11 cellular contexts compared by ENCODE assay signal in genomic region chr3:171383206-171384018, GRCh38.
DNase-seq lines count a peak whose midpoint lies in the region; ATAC-seq and TF ChIP-seq lines count a peak whose summit lies in the region.
"Had no signal": no experiment of that assay in that cellular context is flagged by ENCODE, and none has a peak within 500 bp of the region (broad histone marks: within the 10 kb centered on the region; RNA-seq: fewer than 3 reads in every experiment).

No MANE protein-coding gene starts in this region.

- in situ Hi-C loops in astrocyte of the spinal cord (cut with HindIII; ENCODE audit: low sequenced_read_pairs), result no loop called here

- POLR2A ChIA-PET in HEK293 (lab: Yijun Ruan, JAX), result no interaction called here

- ATAC-seq in HG02938 (IDR thresholded peaks at IDR 0.05; ENCODE audit: unreplicated experiment), result no peak

- no peaks in the 10 kb centered on the region for H3K27me3 ChIP-seq in layer of hippocampus (ENCODE audit: control insufficient read depth, insufficient read depth, low read length)

- peak; percentile 82 for DNase-seq in Ammon's horn (ENCODE audit: low spot score)
- DNase-seq in astrocyte of the spinal cord (ENCODE audit: low read depth, low spot score), result peak; percentile 60
- DNase-seq in NCI-H82 (lab: John Stamatoyannopoulos, UW), result no peak
- DNase-seq in activated CD4-positive, CD25-positive, alpha-beta regulatory T cell (lab: John Stamatoyannopoulos, UW), result no peak
- DNase-seq in NCI-H2081 (lab: John Stamatoyannopoulos, UW), result no peak
- DNase-seq: NCI-H187 had no signal

- H3K4me3 ChIP-seq in HEK293 (ENCODE audit: low read depth, low read length) (no peak overlapping the region), astrocyte of the spinal cord (ENCODE audit: low read depth, low read length) (no peak overlapping the region)

- TF ChIP-seq CTCF in HEK293 (tag by site-specific recombination; IDR thresholded peaks at IDR 0.05) (no peak), astrocyte of the spinal cord (IDR thresholded peaks at IDR 0.05; ENCODE audit: low read depth, low read length) (no peak)

- H3K27ac ChIP-seq in HEK293 (ENCODE audit: extremely low read depth, low read depth, low read length) (no peak overlapping the region), layer of hippocampus (ENCODE audit: low read depth, low read length) (peak overlapping the region; percentile 53)
- H3K27ac ChIP-seq: C4-2B, parathyroid adenoma had no signal

- no peaks in the 10 kb centered on the region for H3K4me1 ChIP-seq in HEK293 (ENCODE audit: control insufficient read depth, insufficient read depth, low read length)

- CTCF ChIA-PET in HEK293 (lab: Yijun Ruan, JAX), result interaction anchor here (1.1 kb wide), 1 partner anchor 15 kb away, joined by 3 read pairs; no protein-coding TSS in a partner anchor

- H3K36me3 ChIP-seq in HEK293 (ENCODE audit: control insufficient read depth in 2 of 2, insufficient read depth in 1 of 2, low read length in 2 of 2), result no peaks in the 10 kb centered on the region

- H3K9me3 ChIP-seq in HEK293 (ENCODE audit: control insufficient read depth, insufficient read depth, low read depth, low read length), result no peaks in the 10 kb centered on the region

TF ChIP-seq in HEK293, 187 proteins besides CTCF, POLR2A, EP300 and RAD21:
- TF ChIP-seq ZNF677 (tag by site-specific recombination; IDR thresholded peaks at IDR 0.05), result no peak
- TF ChIP-seq ZNF76 (tag by site-specific recombination; IDR thresholded peaks at IDR 0.05; ENCODE audit: borderline replicate concordance, low read depth), result no peak
- 0 out of 2 replicates have a peak, but pooled peaks have one; percentile 29 for TF ChIP-seq FEZF1 (tag by site-specific recombination; IDR thresholded peaks at IDR 0.05)
- TF ChIP-seq INSM2 (tag by site-specific recombination; IDR thresholded peaks at IDR 0.05), result no peak

Comparison
In these comparisons a context has a peak if more than half of its experiments do, and no peak if none do; other contexts are left out.
1. DNase-seq: peak in Ammon's horn (single experiment) and astrocyte of the spinal cord (single experiment); none in NCI-H82 (single experiment), activated CD4-positive, CD25-positive, alpha-beta regulatory T cell (0 of 4) and NCI-H2081 (0 of 2).